In the genomic region with DNA sequence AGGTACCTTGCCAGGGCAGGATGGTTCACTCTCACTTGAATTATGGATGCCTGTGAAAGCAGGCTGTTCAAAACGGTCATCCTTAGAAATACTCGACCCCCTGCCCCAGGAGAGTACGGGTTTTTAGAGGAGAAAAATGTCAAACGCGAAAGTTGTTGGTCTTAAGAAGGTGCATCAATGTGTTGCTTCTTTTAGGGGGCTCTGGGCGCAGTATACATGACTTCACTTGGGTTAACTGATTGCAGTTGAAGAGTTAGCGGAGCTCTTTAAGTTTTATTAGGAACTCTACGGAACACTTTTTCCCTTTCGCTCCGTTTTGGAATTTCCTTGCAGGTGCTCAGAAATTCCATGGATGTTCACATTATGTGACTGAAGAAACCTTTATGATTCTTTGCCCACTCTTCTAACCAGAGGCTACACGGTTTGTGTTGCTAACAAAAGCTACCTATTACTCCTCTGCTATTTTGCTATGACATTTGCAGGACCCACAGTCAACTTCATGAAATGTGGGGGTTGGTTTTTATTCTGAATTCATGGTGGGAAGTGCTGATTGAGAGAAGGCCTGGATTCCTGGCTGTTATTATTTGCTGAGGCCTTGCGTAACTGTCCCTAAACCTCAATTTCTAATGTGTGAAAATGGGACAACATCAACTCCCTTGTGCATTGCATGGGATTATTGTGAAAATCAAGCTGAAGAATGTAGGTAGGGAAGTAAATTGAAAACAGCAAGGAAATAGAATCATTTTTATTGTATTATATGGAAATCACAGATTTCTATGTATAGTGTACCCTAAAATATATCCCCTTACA, we compare ENCODE assay signal across 8 cellular contexts. TPM values are rescaled to one million over a fixed set of nuclear protein-coding genes. Genes with fewer than 3 reads are reported as not detected.
DNase-seq lines count a peak whose midpoint lies in the region; ATAC-seq, FAIRE-seq and TF ChIP-seq lines count a peak whose summit lies in the region.

No MANE protein-coding gene starts in this region.

- no peaks in the 10 kb centered on the region for H3K36me3 ChIP-seq in kidney (ENCODE audit: control insufficient read depth in 1 of 2, insufficient read depth in 2 of 2, low read length in 2 of 2)
- no peaks in the 10 kb centered on the region for H3K36me3 ChIP-seq in stomach smooth muscle (ENCODE audit: control insufficient read depth in 2 of 2, insufficient read depth in 2 of 2, low read length in 2 of 2)

- H3K4me1 ChIP-seq in kidney (ENCODE audit: control insufficient read depth in 1 of 2, insufficient read depth in 1 of 2, low read depth in 1 of 2, low read length in 2 of 2) (peaks cover 2 to 4% of the 10 kb centered on the region in 2 donors), stomach smooth muscle (ENCODE audit: control insufficient read depth, insufficient read depth, low read length) (peaks cover 5% of the 10 kb centered on the region)

- peaks cover 63% of the 10 kb centered on the region for H3K27me3 Mint-ChIP-seq in T-helper 1 cell treated with Interleukin-12 subunit alpha and Interleukin-12 subunit beta and Interleukin-4 antibody, amounts not matched to agents 30 μg/mL and 1 μg/mL, for 36 hours (ENCODE audit: low read depth)
- H3K27me3 Mint-ChIP-seq in activated naive CD8-positive, alpha-beta T cell treated with anti-CD3 and anti-CD28 coated beads, Interleukin-2, amount 10 ng/mL, durations not matched to agents 7 days and 5 days: peaks cover 53% of the 10 kb centered on the region

- TF ChIP-seq CTCF in kidney (IDR thresholded peaks at IDR 0.05; ENCODE audit: borderline replicate concordance, extremely low read depth, insufficient read depth): no peak

- peak overlapping the region; percentile 59 to 79 for H3K4me3 ChIP-seq in kidney (ENCODE audit: low read length in 2 of 2)
- peak overlapping the region; percentile 50 to 76 for H3K4me3 ChIP-seq in stomach smooth muscle (ENCODE audit: low read length in 2 of 2)

- H3K27me3 ChIP-seq in stomach smooth muscle (ENCODE audit: control insufficient read depth in 1 of 2, insufficient read depth in 2 of 2, low read length in 2 of 2): no peaks in the 10 kb centered on the region

- DNase-seq in T-helper 1 cell: no peak
- DNase-seq in activated naive CD8-positive, alpha-beta T cell treated with anti-CD3 and anti-CD28 coated beads, Interleukin-2, amount 10 ng/mL, durations not matched to agents 7 days and 5 days: no peak
- DNase-seq in kidney: no peak
- DNase-seq in HTR-8/SVneo (ENCODE audit: insufficient read length, low spot score): no peak
- no peak for DNase-seq in T-helper 9 cell
- DNase-seq in NCI-H1105 (lab: John Stamatoyannopoulos, UW): no peak

- H3K9me3 ChIP-seq in kidney (ENCODE audit: control insufficient read depth in 1 of 2, low read length in 2 of 2) (no peaks in the 10 kb centered on the region), stomach smooth muscle (ENCODE audit: control insufficient read depth in 2 of 2, low read length in 2 of 2) (no peaks in the 10 kb centered on the region)

- H3K36me3 Mint-ChIP-seq in T-helper 1 cell treated with Interleukin-12 subunit alpha and Interleukin-12 subunit beta and Interleukin-4 antibody, amounts not matched to agents 30 μg/mL and 1 μg/mL, for 36 hours (ENCODE audit: low read depth): no peaks in the 10 kb centered on the region
- H3K36me3 Mint-ChIP-seq in activated naive CD8-positive, alpha-beta T cell treated with anti-CD3 and anti-CD28 coated beads, Interleukin-2, amount 10 ng/mL, durations not matched to agents 7 days and 5 days: no peaks in the 10 kb centered on the region

- FAIRE-seq in kidney (lab: Jason Lieb, UNC) (no peak), HTR-8/SVneo (lab: Jason Lieb, UNC) (no peak)

- H3K4me1 Mint-ChIP-seq in T-helper 1 cell treated with Interleukin-12 subunit alpha and Interleukin-12 subunit beta and Interleukin-4 antibody, amounts not matched to agents 30 μg/mL and 1 μg/mL, for 36 hours (ENCODE audit: low read depth): peaks cover 11% of the 10 kb centered on the region
- H3K4me1 Mint-ChIP-seq in activated naive CD8-positive, alpha-beta T cell treated with anti-CD3 and anti-CD28 coated beads, Interleukin-2, amount 10 ng/mL, durations not matched to agents 7 days and 5 days: peaks cover 13% of the 10 kb centered on the region

- H3K9ac ChIP-seq in kidney (ENCODE audit: low read length in 2 of 2): no peak overlapping the region
- H3K9ac ChIP-seq in stomach smooth muscle (ENCODE audit: low read length in 2 of 2): peak overlapping the region in 1 of 2 donors; percentile 48

- H3K4me3 Mint-ChIP-seq in T-helper 1 cell treated with Interleukin-12 subunit alpha and Interleukin-12 subunit beta and Interleukin-4 antibody, amounts not matched to agents 30 μg/mL and 1 μg/mL, for 36 hours: peak overlapping the region; percentile 54
- peak overlapping the region; percentile 72 for H3K4me3 Mint-ChIP-seq in activated naive CD8-positive, alpha-beta T cell treated with anti-CD3 and anti-CD28 coated beads, Interleukin-2, amount 10 ng/mL, durations not matched to agents 7 days and 5 days

- H3K27ac Mint-ChIP-seq in T-helper 1 cell treated with Interleukin-12 subunit alpha and Interleukin-12 subunit beta and Interleukin-4 antibody, amounts not matched to agents 30 μg/mL and 1 μg/mL, for 36 hours: no peak overlapping the region
- H3K27ac Mint-ChIP-seq in activated naive CD8-positive, alpha-beta T cell treated with anti-CD3 and anti-CD28 coated beads, Interleukin-2, amount 10 ng/mL, durations not matched to agents 7 days and 5 days: no peak overlapping the region

- POLR2A ChIA-PET in activated naive CD8-positive, alpha-beta T cell treated with anti-CD3 and anti-CD28 coated beads, Interleukin-2, amount 10 ng/mL, durations not matched to agents 7 days and 5 days (lab: Charles Lee): no interaction called here

- H3K27ac ChIP-seq in kidney (ENCODE audit: low read depth in 2 of 2, low read length in 2 of 2) (peak overlapping the region in 1 of 2 donors; percentile 48), stomach smooth muscle (ENCODE audit: low read length) (no peak overlapping the region)

- no peak for ATAC-seq in activated naive CD8-positive, alpha-beta T cell treated with anti-CD3 and anti-CD28 coated beads, Interleukin-2, amount 10 ng/mL, durations not matched to agents 7 days and 5 days (ENCODE audit: low read depth)

- H3K9me3 Mint-ChIP-seq in T-helper 1 cell treated with Interleukin-12 subunit alpha and Interleukin-12 subunit beta and Interleukin-4 antibody, amounts not matched to agents 30 μg/mL and 1 μg/mL, for 36 hours: no peaks in the 10 kb centered on the region
- no peaks in the 10 kb centered on the region for H3K9me3 Mint-ChIP-seq in activated naive CD8-positive, alpha-beta T cell treated with anti-CD3 and anti-CD28 coated beads, Interleukin-2, amount 10 ng/mL, durations not matched to agents 7 days and 5 days

- intact Hi-C loops in kidney (cut with DNase I): no loop called here

RNA-seq across cellular contexts. Expression of a gene that starts 0.8 kb away (rescaled TPM):
- total RNA-seq in activated naive CD8-positive, alpha-beta T cell treated with anti-CD3 and anti-CD28 coated beads, Interleukin-2, amount 10 ng/mL, durations not matched to agents 7 days and 5 days: under 1 TPM in 1 of 2 experiments, not detected in 1; 0.23 TPM
- total RNA-seq in kidney: 6.5 TPM
- 3.7 TPM for polyA plus RNA-seq in kidney (ENCODE audit: insufficient read depth, low read depth, low replicate concordance)
